Comparison of ENCODE assay signal across 9 cellular contexts in the genomic region with DNA sequence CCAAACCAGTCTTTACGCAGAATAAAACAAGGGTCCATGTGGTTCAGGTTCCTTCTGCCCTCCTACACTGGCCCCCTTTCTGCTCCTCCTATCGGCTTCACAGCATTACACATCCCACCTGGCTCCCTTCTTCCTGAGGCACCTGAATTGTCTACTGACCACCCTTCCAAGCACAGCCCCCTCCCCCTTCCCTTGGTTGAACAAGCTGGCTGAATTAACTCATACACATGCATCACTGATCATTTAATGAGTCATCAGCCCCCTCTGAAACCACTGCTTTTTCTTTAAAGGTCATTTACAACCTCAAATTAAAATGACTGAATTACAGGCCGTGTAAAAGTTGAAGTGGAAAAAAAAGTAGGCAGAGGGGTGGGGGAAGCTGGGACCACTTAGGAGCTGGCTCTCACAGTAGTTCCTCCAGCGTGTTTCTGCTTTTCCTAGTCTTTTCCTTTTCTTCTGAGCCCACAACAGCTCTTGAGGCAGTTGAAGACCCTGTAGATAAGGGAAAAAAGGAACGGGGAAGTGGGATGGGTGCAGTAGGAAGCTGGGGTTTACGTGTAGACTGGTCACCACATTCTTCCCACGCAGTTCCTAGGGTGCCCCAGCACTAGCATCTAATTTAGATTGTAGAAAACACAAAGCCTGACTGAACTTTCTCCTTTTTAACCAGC.
DNase-seq lines count a peak whose midpoint lies in the region; ATAC-seq and TF ChIP-seq lines count a peak whose summit lies in the region.
"Had no signal": no experiment of that assay in that cellular context is flagged by ENCODE, and none has a peak within 500 bp of the region (broad histone marks: within the 10 kb centered on the region; RNA-seq: fewer than 3 reads in every experiment).

No MANE protein-coding gene starts in this region.

- no peak for TF ChIP-seq POLR2A in esophagus squamous epithelium (IDR thresholded peaks at IDR 0.05)

- no peaks in the 10 kb centered on the region for H3K27me3 ChIP-seq in esophagus squamous epithelium

- peak; percentile 63 to 66 for DNase-seq in activated CD4-positive, alpha-beta T cell treated with anti-CD3 and anti-CD28 coated beads for 4 hours
- no peak for DNase-seq in activated CD4-positive, alpha-beta T cell treated with anti-CD3 and anti-CD28 coated beads, Interleukin-2, amount 50 U/mL, for 1 hour
- peak; percentile 29 for DNase-seq in activated CD4-positive, CD25-positive, alpha-beta regulatory T cell treated with anti-CD3 and anti-CD28 coated beads, Interleukin-2, amount 50 U/mL, for 16 hours (ENCODE audit: low read depth, low spot score)
- DNase-seq in esophagus squamous epithelium (lab: John Stamatoyannopoulos, UW) (no peak), GDM1 (lab: John Stamatoyannopoulos, UW) (no peak)
- DNase-seq in stimulated activated CD8-positive, alpha-beta memory T cell treated with anti-CD3 and anti-CD28 coated beads, Interleukin-4, amount 100 ng/mL, for 48 hours = peak; percentile 71
- DNase-seq: DND-41 had no signal

- H3K4me3 ChIP-seq in esophagus squamous epithelium = no peak overlapping the region

- no peaks in the 10 kb centered on the region for H3K9me3 ChIP-seq in esophagus squamous epithelium

- no peak for TF ChIP-seq CTCF in esophagus squamous epithelium (IDR thresholded peaks at IDR 0.05)

- WGBS in esophagus squamous epithelium, 2 donors = 58 to 65% methylated on average over 7 of the region's 7 CpGs

- peak overlapping the region; percentile 39 to 70 (median 50) for H3K27ac ChIP-seq in esophagus squamous epithelium

- peaks cover 0 to 44% (median 14%) of the 10 kb centered on the region in 3 donors for H3K4me1 ChIP-seq in esophagus squamous epithelium

- no peaks in the 10 kb centered on the region for H3K36me3 ChIP-seq in esophagus squamous epithelium

- intact Hi-C loops in esophagus squamous epithelium (cut with DNase I) = no loop called here

- ATAC-seq in HG03064 (IDR thresholded peaks at IDR 0.05; ENCODE audit: low read depth, unreplicated experiment) (peak; percentile 45), GM19455 (IDR thresholded peaks at IDR 0.05; ENCODE audit: unreplicated experiment) (no peak)

Comparison
In these comparisons a context has a peak if more than half of its experiments do, and no peak if none do; other contexts are left out.
1. DNase-seq: peak in activated CD4-positive, alpha-beta T cell treated with anti-CD3 and anti-CD28 coated beads for 4 hours (2 of 2), activated CD4-positive, CD25-positive, alpha-beta regulatory T cell treated with anti-CD3 and anti-CD28 coated beads, Interleukin-2, amount 50 U/mL, for 16 hours (single experiment) and stimulated activated CD8-positive, alpha-beta memory T cell treated with anti-CD3 and anti-CD28 coated beads, Interleukin-4, amount 100 ng/mL, for 48 hours (single experiment); none in activated CD4-positive, alpha-beta T cell treated with anti-CD3 and anti-CD28 coated beads, Interleukin-2, amount 50 U/mL, for 1 hour (single experiment), esophagus squamous epithelium (single experiment) and GDM1 (single experiment).